12 cellular contexts compared by ENCODE assay signal in the genomic region with DNA sequence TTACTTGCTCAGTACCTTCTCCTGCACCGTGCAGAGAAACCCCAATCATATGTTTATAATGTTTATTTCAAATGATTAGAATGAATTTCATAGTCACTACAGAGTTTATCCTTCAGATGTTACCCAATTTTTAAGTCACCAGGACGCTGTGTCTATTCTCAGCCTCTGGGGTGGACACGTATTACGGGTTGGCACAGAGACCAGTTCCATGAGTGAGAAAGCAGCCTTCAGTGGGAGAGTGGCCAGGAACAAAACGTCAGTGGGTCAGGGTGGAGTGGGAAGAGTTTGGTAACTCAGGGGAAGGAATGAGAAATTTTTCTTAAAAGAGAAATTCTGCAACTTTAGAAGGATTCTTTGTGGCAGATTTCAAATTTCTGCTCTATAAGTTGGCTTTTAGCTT.
DNase-seq lines count a peak whose midpoint lies in the region; ATAC-seq and TF ChIP-seq lines count a peak whose summit lies in the region.
"Had no signal": no experiment of that assay in that cellular context is flagged by ENCODE, and none has a peak within 500 bp of the region (broad histone marks: within the 10 kb centered on the region; RNA-seq: fewer than 3 reads in every experiment).

No MANE protein-coding gene starts in this region.

- H3K27ac Mint-ChIP-seq in endodermal cell: no peak overlapping the region
- H3K27ac Mint-ChIP-seq: activated T-helper 1 cell treated with anti-CD3 and anti-CD28 coated beads, Interleukin-12 subunit alpha, Interleukin-12 subunit beta, Interleukin-2, Interleukin-4 antibody, amounts not matched to agents 30 ng/mL and 10 ng/mL and 1 ng/mL, durations not matched to agents 14 hours and 24 hours and 36 hours had no signal

- H3K4me3 Mint-ChIP-seq in endodermal cell: no peak overlapping the region
- H3K4me3 Mint-ChIP-seq: activated T-helper 1 cell treated with anti-CD3 and anti-CD28 coated beads, Interleukin-12 subunit alpha, Interleukin-12 subunit beta, Interleukin-2, Interleukin-4 antibody, amounts not matched to agents 30 ng/mL and 10 ng/mL and 1 ng/mL, durations not matched to agents 14 hours and 24 hours and 36 hours had no signal

- peak; percentile 66 for DNase-seq in Ammon's horn (ENCODE audit: low spot score)
- DNase-seq in cardiac fibroblast (ENCODE audit: low read depth in 2 of 2): peak; percentile 96
- DNase-seq in right cardiac atrium: peak; percentile 88 to 93 (median 90)
- DNase-seq in sigmoid colon: peak; percentile 94
- DNase-seq in Kasumi-1 (lab: John Stamatoyannopoulos, UW): no peak
- DNase-seq in endodermal cell: no peak
- DNase-seq: NCI-H187 had no signal

- H3K27me3 Mint-ChIP-seq in endodermal cell (ENCODE audit: insufficient read depth): no peaks in the 10 kb centered on the region

- H3K36me3 Mint-ChIP-seq in endodermal cell (ENCODE audit: low read depth): no peaks in the 10 kb centered on the region

- TF ChIP-seq EP300 in sigmoid colon (IDR thresholded peaks at IDR 0.05): no peak

- intact Hi-C loops in right cardiac atrium (cut with DNase I) (no loop called here), sigmoid colon (cut with DNase I) (no loop called here)

- no peak for TF ChIP-seq POLR2A in sigmoid colon (IDR thresholded peaks at IDR 0.05)

- H3K9ac ChIP-seq in endodermal cell (ENCODE audit: extremely low read depth, low read length, poor library complexity, severe bottlenecking): no peak overlapping the region
- H3K9ac ChIP-seq: BLaER1 treated with 17β-estradiol and CSF1 and Interleukin-3, amounts not matched to agents 10 nM and 100 nM had no signal

- TF ChIP-seq CTCF in cardiac fibroblast (IDR thresholded peaks at IDR 0.05; ENCODE audit: low read depth, low read length): no peak
- TF ChIP-seq CTCF in sigmoid colon (IDR thresholded peaks at IDR 0.05): no peak
- TF ChIP-seq CTCF in endodermal cell (conservative IDR thresholded peaks at IDR 0.05): no peak

- peak; percentile 98 to 100 for ATAC-seq in right cardiac atrium
- ATAC-seq in GM18867 (IDR thresholded peaks at IDR 0.05; ENCODE audit: unreplicated experiment): no peak
- no peak for ATAC-seq in HG03432 (IDR thresholded peaks at IDR 0.05; ENCODE audit: unreplicated experiment)

- H3K27ac ChIP-seq in right cardiac atrium (ENCODE audit: low read length) (no peak overlapping the region), sigmoid colon (peak overlapping the region; percentile 43 to 68 (median 50)), endodermal cell (ENCODE audit: low read depth, low read length) (no peak overlapping the region)
- H3K27ac ChIP-seq: BLaER1 treated with 17β-estradiol and CSF1 and Interleukin-3, amounts not matched to agents 10 nM and 100 nM; VCaP had no signal

- H3K9me3 ChIP-seq in right cardiac atrium (ENCODE audit: control insufficient read depth, low read length): no peaks in the 10 kb centered on the region
- H3K9me3 ChIP-seq in sigmoid colon: no peaks in the 10 kb centered on the region
- peaks cover 10% of the 10 kb centered on the region for H3K9me3 ChIP-seq in endodermal cell (ENCODE audit: control insufficient read depth, low read length)

- no peak overlapping the region for H3K4me3 ChIP-seq in cardiac fibroblast (replicated peaks in 1 of 2; ENCODE audit: low read depth in 2 of 2, low read length in 2 of 2)
- no peak overlapping the region for H3K4me3 ChIP-seq in right cardiac atrium (ENCODE audit: low read length)
- no peak overlapping the region for H3K4me3 ChIP-seq in sigmoid colon
- no peak overlapping the region for H3K4me3 ChIP-seq in endodermal cell (ENCODE audit: low read length)
- H3K4me3 ChIP-seq: BLaER1 treated with 17β-estradiol and CSF1 and Interleukin-3, amounts not matched to agents 10 nM and 100 nM had no signal

- H3K4me1 ChIP-seq in right cardiac atrium (ENCODE audit: control insufficient read depth, insufficient read depth, low read length) (peaks cover 4% of the 10 kb centered on the region), sigmoid colon (peaks cover 0 to 23% (median 20%) of the 10 kb centered on the region in 4 donors), endodermal cell (ENCODE audit: control insufficient read depth, insufficient read depth, low read length) (no peaks in the 10 kb centered on the region)

- peaks cover 5% of the 10 kb centered on the region for H3K4me1 Mint-ChIP-seq in endodermal cell

- H3K9me3 Mint-ChIP-seq in endodermal cell: peaks cover 3% of the 10 kb centered on the region

- H3K27me3 ChIP-seq in right cardiac atrium (ENCODE audit: control insufficient read depth, insufficient read depth) (no peaks in the 10 kb centered on the region), sigmoid colon (no peaks in the 10 kb centered on the region), endodermal cell (ENCODE audit: control insufficient read depth, insufficient read depth, low read length, poor library complexity, severe bottlenecking) (no peaks in the 10 kb centered on the region)
- H3K27me3 ChIP-seq: BLaER1 treated with 17β-estradiol and CSF1 and Interleukin-3, amounts not matched to agents 10 nM and 100 nM had no signal

- WGBS in right cardiac atrium: 23% methylated on average over 5 of the region's 5 CpGs
- 75 to 76% methylated on average over 5 of the region's 5 CpGs for WGBS in sigmoid colon, 2 donors
- 87 to 94% methylated on average over 4 of the region's 5 CpGs for WGBS in endodermal cell (ENCODE audit: insufficient coverage in 1 of 2, insufficient read length in 1 of 2), 2 experiments

- H3K36me3 ChIP-seq in sigmoid colon: no peaks in the 10 kb centered on the region
- no peaks in the 10 kb centered on the region for H3K36me3 ChIP-seq in endodermal cell (ENCODE audit: control insufficient read depth, insufficient read depth, low read length)

Comparison
In these comparisons a context has a peak if more than half of its experiments do, and no peak if none do; other contexts are left out.
1. DNase-seq: peak in Ammon's horn (single experiment), cardiac fibroblast (2 of 2), right cardiac atrium (3 of 3) and sigmoid colon (single experiment); none in Kasumi-1 (0 of 2) and endodermal cell (single experiment).
2. ATAC-seq: peak in right cardiac atrium (2 of 2); none in GM18867 (single experiment) and HG03432 (single experiment).
3. H3K27ac ChIP-seq: peak in sigmoid colon (4 of 4); none in right cardiac atrium (single experiment) and endodermal cell (single experiment).